ENCODE assay signal across 8 cellular contexts in the genomic region with DNA sequence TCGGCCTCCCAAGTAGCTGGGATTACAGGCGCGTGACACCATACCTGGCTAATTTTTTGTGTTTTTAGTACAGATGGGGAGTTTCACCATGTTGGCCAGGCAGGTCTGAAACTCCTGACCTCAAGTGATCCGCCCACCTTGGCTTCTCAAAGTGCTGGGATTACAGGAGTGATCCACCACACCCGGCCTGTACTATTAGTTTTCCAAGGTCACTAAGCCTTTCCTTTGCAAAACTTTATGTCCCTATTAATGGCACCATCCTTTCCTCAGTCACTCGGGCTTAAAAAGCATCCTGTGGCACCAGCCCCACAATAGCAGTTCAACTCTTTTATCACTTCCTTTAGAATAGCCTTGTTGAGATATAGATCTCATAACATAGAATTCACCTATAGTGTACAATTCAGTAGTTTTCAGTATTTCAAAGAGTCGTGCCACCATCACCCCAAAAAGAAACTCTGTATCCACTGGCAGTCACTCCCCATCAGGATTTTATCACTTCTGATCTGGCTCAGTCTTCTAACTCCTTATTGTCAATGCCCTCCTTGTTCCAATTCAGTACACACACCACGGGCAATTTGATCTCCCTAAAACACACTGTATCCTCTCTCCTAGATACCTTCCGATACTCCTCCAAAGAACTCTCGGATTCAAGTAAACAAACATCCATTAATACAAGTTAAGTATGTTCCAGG. TPM values are rescaled to one million over a fixed set of nuclear protein-coding genes. Genes with fewer than 3 reads are reported as not detected.
DNase-seq lines count a peak whose midpoint lies in the region; ATAC-seq, FAIRE-seq and TF ChIP-seq lines count a peak whose summit lies in the region.

No MANE protein-coding gene starts in this region.

- peak; percentile 10 to 26 for DNase-seq in NCI-H526 (lab: John Stamatoyannopoulos, UW)
- DNase-seq in H1 (ENCODE audit: low read depth in 1 of 2, low spot score in 2 of 2): no peak
- DNase-seq in ovary: no peak
- no peak for DNase-seq in NCI-H82 (lab: John Stamatoyannopoulos, UW)
- no peak for DNase-seq in left lobe of liver (ENCODE audit: low spot score)

- H3K9ac ChIP-seq in H1 (replicated peaks in 1 of 4; ENCODE audit: extremely low read depth in 1 of 4, low read depth in 3 of 4, low read length in 3 of 4): peak overlapping the region; percentile 85 to 96 (median 93)

- H3K79me2 ChIP-seq in DOHH2 (ENCODE audit: control insufficient read depth, low read length) (peaks cover 41% of the 10 kb centered on the region), H1 (ENCODE audit: control insufficient read depth in 1 of 2, insufficient read depth in 2 of 2, low read length in 2 of 2) (peaks cover 0 to 18% of the 10 kb centered on the region in 2 experiments; a peak in 3 of 4 replicates)

- H3K56ac ChIP-seq in H1 (replicated peaks; ENCODE audit: insufficient read length, low read depth, low read length): peak overlapping the region; percentile 65

- no peak overlapping the region for H4K5ac ChIP-seq in H1 (ENCODE audit: insufficient read length, low read depth, low read length)

- peaks cover 2% of the 10 kb centered on the region; the same call in 1 of the 2 replicates for H3F3A ChIP-seq in DOHH2 (ENCODE audit: control insufficient read depth, insufficient read depth)

- H3K4me3 ChIP-seq in DOHH2 (ENCODE audit: low read length) (peak overlapping the region; percentile 79), H1 (ENCODE audit: extremely low read depth in 1 of 4, insufficient read depth in 2 of 4, low read depth in 3 of 4, low read length in 4 of 4) (peak overlapping the region; percentile 63 to 99 (median 94)), ovary (peak overlapping the region; percentile 92)

- 0 out of 2 replicates have a peak overlapping the region, but pooled peaks have one; percentile 12 for H4K8ac ChIP-seq in H1 (ENCODE audit: extremely low read depth, insufficient read depth, low read length)

- POLR2A ChIA-PET in H1 (lab: Charles Lee; ENCODE audit: partially characterized antibody): interaction anchor here (1.4 kb wide), 1 partner anchor 67 kb away, joined by 3 read pairs; no protein-coding TSS in a partner anchor

- H2AK5ac ChIP-seq in H1 (ENCODE audit: low read depth, low read length): peak overlapping the region; percentile 75; the same call in 1 of the 2 replicates

- H3K4me1 ChIP-seq in DOHH2 (ENCODE audit: control insufficient read depth, low read length) (peaks cover 17% of the 10 kb centered on the region), H1 (replicated peaks in 1 of 4; ENCODE audit: control insufficient read depth in 3 of 4, insufficient read depth in 4 of 4, low read length in 3 of 4) (peaks cover 0 to 4% (median 1%) of the 10 kb centered on the region in 4 experiments; a peak in 3 of 7 replicates), ovary (ENCODE audit: insufficient read depth) (peaks cover 8% of the 10 kb centered on the region)

- peak overlapping the region; percentile 89 for H2BK5ac ChIP-seq in H1 (ENCODE audit: low read depth, low read length)

- H2BK20ac ChIP-seq in H1 (ENCODE audit: low read length): no peak overlapping the region

- H4K20me1 ChIP-seq in DOHH2 (ENCODE audit: control insufficient read depth, insufficient read depth, low read depth, low read length) (no peaks in the 10 kb centered on the region), H1 (replicated peaks in 1 of 2; ENCODE audit: control insufficient read depth in 1 of 2, insufficient read depth in 2 of 2, low read length in 2 of 2) (no peaks in the 10 kb centered on the region)

- H2BK15ac ChIP-seq in H1 (ENCODE audit: low read length): no peak overlapping the region

- no peak overlapping the region for H3K4ac ChIP-seq in H1 (replicated peaks; ENCODE audit: insufficient read length, low read depth, low read length)

- H3K9me3 ChIP-seq in DOHH2 (ENCODE audit: control insufficient read depth, insufficient read depth, low read length) (no peaks in the 10 kb centered on the region), H1 (ENCODE audit: insufficient read depth in 2 of 2, low read depth in 1 of 2, low read length in 1 of 2) (no peaks in the 10 kb centered on the region), ovary (no peaks in the 10 kb centered on the region)

- no peak for TF ChIP-seq RAD21 in H1 (IDR thresholded peaks at IDR 0.05 in 1 of 2, conservative IDR thresholded peaks at IDR 0.05 in 1 of 2; ENCODE audit: low read depth in 2 of 2, low read length in 2 of 2)

- intact Hi-C loops in ovary (cut with DNase I): loop anchor here in 1 of 4 donors (10.0 kb wide), 1 partner anchor 63 kb away; no protein-coding TSS in a partner anchor

- H2BK120ac ChIP-seq in H1 (replicated peaks; ENCODE audit: low read depth, low read length): no peak overlapping the region

- no peaks in the 10 kb centered on the region for H3K9me2 ChIP-seq in DOHH2 (replicated peaks; ENCODE audit: control insufficient read depth, low read length)

- peak overlapping the region; percentile 93 for H2AFZ ChIP-seq in H1 (ENCODE audit: low read length)

- no peak for TF ChIP-seq CTCF in DOHH2 (IDR thresholded peaks at IDR 0.05; ENCODE audit: low read depth, low read length, poor library complexity, severe bottlenecking)
- no peak for TF ChIP-seq CTCF in H1 (IDR thresholded peaks at IDR 0.05; ENCODE audit: control extremely low read depth in 1 of 3, insufficient read depth in 1 of 3, low read depth in 1 of 3, low read length in 3 of 3)
- no peak for TF ChIP-seq CTCF in ovary (IDR thresholded peaks at IDR 0.05)

- peak overlapping the region; percentile 32; the same call in 1 of the 2 replicates for H2BK12ac ChIP-seq in H1 (ENCODE audit: low read depth, low read length)

- H3K14ac ChIP-seq in H1 (ENCODE audit: insufficient read length): no peak overlapping the region

- no peak for FAIRE-seq in H1 (lab: Jason Lieb, UNC)

- H3K27ac ChIP-seq in DOHH2 (ENCODE audit: low read depth, low read length) (peak overlapping the region; percentile 74), H1 (ENCODE audit: low read depth, low read length) (peak overlapping the region; percentile 91), ovary (peak overlapping the region; percentile 97 to 99)

- ATAC-seq in left lobe of liver: no peak
- ATAC-seq in GM18498 (IDR thresholded peaks at IDR 0.05; ENCODE audit: unreplicated experiment): no peak
- no peak for ATAC-seq in HG02870 (IDR thresholded peaks at IDR 0.05; ENCODE audit: unreplicated experiment)

- H4K91ac ChIP-seq in H1 (replicated peaks; ENCODE audit: insufficient read length, low read length): no peak overlapping the region

- H3K23me2 ChIP-seq in H1 (ENCODE audit: low read depth, low read length): peaks cover 10% of the 10 kb centered on the region

- H3K79me1 ChIP-seq in H1 (ENCODE audit: low read depth, low read length): no peaks in the 10 kb centered on the region

- H3K4me2 ChIP-seq in DOHH2 (ENCODE audit: low read length): peak overlapping the region; percentile 86
- peak overlapping the region; percentile 77 to 88 for H3K4me2 ChIP-seq in H1 (ENCODE audit: insufficient read depth in 1 of 2, low read depth in 2 of 2, low read length in 2 of 2)

- CTCF ChIA-PET in H1 (lab: Charles Lee; ENCODE audit: partially characterized antibody): no interaction called here

- TF ChIP-seq EP300 in H1 (IDR thresholded peaks at IDR 0.05; ENCODE audit: borderline replicate concordance in 1 of 2, low read depth in 2 of 2, low read length in 2 of 2) (no peak), ovary (IDR thresholded peaks at IDR 0.05) (no peak)

- H3K27me3 ChIP-seq in DOHH2 (ENCODE audit: control insufficient read depth, low read length) (no peaks in the 10 kb centered on the region), H1 (replicated peaks in 1 of 4; ENCODE audit: control insufficient read depth in 3 of 4, extremely low read depth in 1 of 4, insufficient read depth in 3 of 4, low read length in 3 of 4) (no peaks in the 10 kb centered on the region), ovary (no peaks in the 10 kb centered on the region)

- H3K18ac ChIP-seq in H1 (ENCODE audit: extremely low read depth, low read length): peak overlapping the region; percentile 32

- WGBS in H1 (ENCODE audit: extremely low coverage in 1 of 2, insufficient coverage in 1 of 2, insufficient read length in 1 of 2, insufficient replicate concordance in 2 of 2, low coverage in 1 of 2, low lambda C conversion rate in 2 of 2, missing lambda C conversion rate in 1 of 2), 2 experiments: 67% methylated on average over 10 of the region's 10 CpGs; no CpG with 5 or more reads in 1 of the 2 experiments
- 49 to 56% (median 49%) methylated on average over 10 of the region's 10 CpGs for WGBS in ovary, 3 donors

- H3K36me3 ChIP-seq in DOHH2 (ENCODE audit: control insufficient read depth, low read length) (peaks cover 13% of the 10 kb centered on the region), H1 (ENCODE audit: control insufficient read depth in 2 of 4, insufficient read depth in 4 of 4, low read length in 3 of 4) (peaks cover 0 to 4% (median 0%) of the 10 kb centered on the region in 4 experiments; a peak in 1 of 8 replicates), ovary (no peaks in the 10 kb centered on the region)

- TF ChIP-seq POLR2A in H1 (IDR thresholded peaks at IDR 0.05; ENCODE audit: control extremely low read depth in 1 of 2, low read depth in 2 of 2, low read length in 2 of 2): no peak
- no peak for TF ChIP-seq POLR2A in ovary (IDR thresholded peaks at IDR 0.05)

- H3K23ac ChIP-seq in H1 (ENCODE audit: insufficient read length): no peak overlapping the region

RNA-seq across cellular contexts. Expression of a gene that starts 0.9 kb away (rescaled TPM):
- total RNA-seq in H1 (2021; fragmentation: NEBNext Ultra II Directional; extraction: Animal tissue kit (Norgen Biotek cat#: 25700)): 34.8 and 35.0 TPM in 2 replicates
- polyA plus RNA-seq in H1 (2011; rRNA removed) (17.5 and 20.7 TPM in 2 replicates), ovary (10 to 100 TPM; 19.9 to 38.3 TPM)
- 25.8 TPM for polyA plus RNA-seq in H1 (2011; cell fraction: cytosol; rRNA removed)
- polyA plus RNA-seq in H1 (2011; cell fraction: nucleus; rRNA removed): 17.6 TPM
- 20.9 to 24.3 TPM (median 22.9 TPM) in 4 replicates for polyA plus RNA-seq in H1 (2012, experiment 1 of 2)
- polyA plus RNA-seq in H1 (2012, experiment 2 of 2): 12.5 TPM
- polyA plus RNA-seq in H1 (2013, experiment 1 of 2): 18.5 TPM
- polyA plus RNA-seq in H1 (2013, experiment 2 of 2): 18.3 TPM
- polyA minus RNA-seq in H1 (2011; rRNA and poly(A)+ RNA removed): 31.9 and 40.7 TPM in 2 replicates
- 24.0 TPM for polyA minus RNA-seq in H1 (2011; cell fraction: cytosol; rRNA and poly(A)+ RNA removed)
- polyA minus RNA-seq in H1 (2011; cell fraction: nucleus; rRNA and poly(A)+ RNA removed): 18.7 TPM
- total RNA-seq in ovary (10 to 100 TPM; 22.9 to 39.5 (median 33.8) TPM), left lobe of liver (34.3 TPM)

RNA-seq across cellular contexts. Expression of a gene that starts 9.1 kb away (rescaled TPM):
- total RNA-seq in H1 (2021; fragmentation: NEBNext Ultra II Directional; extraction: Animal tissue kit (Norgen Biotek cat#: 25700)): 87.3 and 88.1 TPM in 2 replicates
- polyA plus RNA-seq in H1 (2011; rRNA removed) (49.3 and 80.4 TPM in 2 replicates), ovary (100 to 1,000 TPM; 102 to 201 TPM)
- polyA plus RNA-seq in H1 (2011; cell fraction: cytosol; rRNA removed): 66.5 TPM
- 41.6 TPM for polyA plus RNA-seq in H1 (2011; cell fraction: nucleus; rRNA removed)
- polyA plus RNA-seq in H1 (2012, experiment 1 of 2): 89.0 to 112 TPM (median 92.9 TPM) in 4 replicates
- 23.3 TPM for polyA plus RNA-seq in H1 (2012, experiment 2 of 2)
- polyA plus RNA-seq in H1 (2013, experiment 1 of 2): 84.5 TPM
- polyA plus RNA-seq in H1 (2013, experiment 2 of 2): 88.9 TPM
- 72.0 and 72.8 TPM in 2 replicates for polyA minus RNA-seq in H1 (2011; rRNA and poly(A)+ RNA removed)
- polyA minus RNA-seq in H1 (2011; cell fraction: cytosol; rRNA and poly(A)+ RNA removed): 33.8 TPM
- 26.7 TPM for polyA minus RNA-seq in H1 (2011; cell fraction: nucleus; rRNA and poly(A)+ RNA removed)
- total RNA-seq in ovary (10 to 100 TPM; 69.0 to 95.4 (median 80.8) TPM), left lobe of liver (31.3 TPM)

Comparison
In these comparisons a context has a peak if more than half of its experiments do, and no peak if none do; other contexts are left out.
1. DNase-seq: peak in NCI-H526 (2 of 2); none in H1 (0 of 2), ovary (0 of 5), NCI-H82 (single experiment) and left lobe of liver (single experiment).
2. Peak in every context shown above with its lines, with median percentiles within 50 percentile points of each other: H3K27ac ChIP-seq and H3K4me3 ChIP-seq.